Comparison of ENCODE assay signal across 8 cellular contexts in the genomic region with DNA sequence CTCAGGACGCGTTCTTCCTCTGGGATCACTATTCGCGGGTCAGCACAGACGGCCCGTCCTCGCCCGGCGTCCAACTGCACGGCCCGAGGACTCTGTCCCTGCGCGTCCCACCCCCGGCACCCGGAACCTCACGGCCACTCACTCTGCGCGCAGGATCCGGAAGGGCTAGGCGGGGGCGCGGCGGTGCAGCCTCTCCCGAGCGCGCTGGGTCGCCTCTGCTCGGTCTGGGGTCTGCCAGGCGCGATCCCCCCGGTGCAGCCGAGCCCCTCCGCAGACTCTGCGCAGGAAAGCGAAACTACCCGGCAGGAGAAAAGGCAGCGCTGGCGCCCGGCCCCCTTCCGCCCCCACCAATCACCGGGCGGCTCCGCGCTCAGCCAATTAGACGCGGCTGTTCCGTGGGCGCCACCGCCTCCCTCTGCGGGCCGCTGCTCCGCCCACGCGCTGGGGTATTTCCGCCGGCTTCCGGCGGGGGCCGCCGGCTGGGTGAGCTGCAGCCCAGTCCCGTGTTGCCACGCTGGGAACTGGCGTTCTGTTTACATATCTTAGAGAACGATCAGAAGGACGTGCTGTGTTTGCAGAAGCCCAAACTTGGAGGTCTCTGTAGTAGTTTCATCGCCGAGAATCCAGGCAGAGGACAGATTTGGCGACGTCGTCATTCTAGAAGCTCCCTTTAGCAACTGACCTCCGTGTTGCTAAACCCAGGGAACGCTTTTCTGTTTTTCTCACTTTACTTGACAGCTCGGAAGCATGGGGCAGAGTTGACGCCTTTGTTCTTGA. TPM values are rescaled to one million over a fixed set of nuclear protein-coding genes. Genes with fewer than 3 reads are reported as not detected.
A peak's percentile ranks its signal among the peaks of the same experiment; 100 is the strongest.
DNase-seq lines count a peak whose midpoint lies in the region; ATAC-seq and TF ChIP-seq lines count a peak whose summit lies in the region.

A gene (minus strand): TSS at position 296 of the 777 bp plus-strand sequence. CDS start 4,168 bp downstream, outside the sequence.

- H3K27ac ChIP-seq in CD4-positive, alpha-beta T cell (ENCODE audit: low read depth, low read length), result peak within 1 kb of the TSS; percentile 91
- peak within 1 kb of the TSS; percentile 3 for H3K27ac ChIP-seq in ectodermal cell (ENCODE audit: insufficient read depth, low read depth, low read length, poor library complexity, severe bottlenecking)
- peak within 1 kb of the TSS; percentile 96 for H3K27ac ChIP-seq in lower lobe of right lung

- H3K9me3 Mint-ChIP-seq in CD4-positive, alpha-beta T cell, result no peaks in the 10 kb centered on the region
- H3K9me3 Mint-ChIP-seq in activated CD4-positive, alpha-beta memory T cell treated with anti-CD3 and anti-CD28 coated beads for 36 hours, result peaks cover 7% of the 10 kb centered on the region

- H3K27ac Mint-ChIP-seq in CD4-positive, alpha-beta T cell, result no peak within 1 kb of the TSS
- no peak within 1 kb of the TSS for H3K27ac Mint-ChIP-seq in activated CD4-positive, alpha-beta memory T cell treated with anti-CD3 and anti-CD28 coated beads for 36 hours

- no peaks in the 10 kb centered on the region for H3K9me3 ChIP-seq in CD4-positive, alpha-beta T cell (ENCODE audit: control insufficient read depth, low read length)
- H3K9me3 ChIP-seq in ectodermal cell (ENCODE audit: control insufficient read depth, low read length) (no peaks in the 10 kb centered on the region), lower lobe of right lung (no peaks in the 10 kb centered on the region)

- CTCF ChIA-PET in CD4-positive, alpha-beta T cell (lab: Charles Lee), result interaction anchor here (1.2 to 1.8 kb wide), 3 partner anchors 15 to 24 kb away, joined by 3 to 5 read pairs (median 3); no protein-coding TSS in a partner anchor
- CTCF ChIA-PET in activated CD4-positive, alpha-beta memory T cell treated with anti-CD3 and anti-CD28 coated beads for 36 hours (lab: Charles Lee), result interaction anchor here (1.1 to 1.9 kb wide), 3 partner anchors 9 to 141 kb away, joined by 4 to 7 read pairs (median 5); no protein-coding TSS in a partner anchor

- H3K4me1 ChIP-seq in ectodermal cell (ENCODE audit: control insufficient read depth, insufficient read depth, low read length) (peaks cover 7% of the 10 kb centered on the region), lower lobe of right lung (peaks cover 42% of the 10 kb centered on the region)

- H3K36me3 ChIP-seq in ectodermal cell (ENCODE audit: control insufficient read depth, insufficient read depth, low read length) (no peaks in the 10 kb centered on the region), lower lobe of right lung (peaks cover 18% of the 10 kb centered on the region)

- POLR2A ChIA-PET in CD4-positive, alpha-beta T cell (lab: Charles Lee), result interaction anchor here (0.6 to 5.7 kb wide), 20 partner anchors 12 to 666 kb away, joined by 3 to 164 read pairs (median 4); a partner anchor contains a TSS
- POLR2A ChIA-PET in activated CD4-positive, alpha-beta memory T cell treated with anti-CD3 and anti-CD28 coated beads for 36 hours (lab: Charles Lee), result interaction anchor here (0.7 to 4.4 kb wide), 11 partner anchors 9 to 335 kb away, joined by 3 to 31 read pairs (median 4); a partner anchor contains a TSS

- intact Hi-C loops in CD4-positive, alpha-beta T cell (cut with DNase I, micrococcal nuclease), result loop anchor here (1.0 to 10.0 kb wide), 5 partner anchors 8 to 1229 kb away; a partner anchor contains a TSS
- intact Hi-C loops in activated CD4-positive, alpha-beta memory T cell treated with anti-CD3 and anti-CD28 coated beads for 36 hours (cut with micrococcal nuclease), result loop anchor here (1.0 to 5.0 kb wide), 5 partner anchors 8 to 169 kb away; a partner anchor contains a TSS
- intact Hi-C loops in lower lobe of right lung (cut with DNase I), result no loop called here

- H3K4me1 Mint-ChIP-seq in CD4-positive, alpha-beta T cell (ENCODE audit: low read depth), result peaks cover 43% of the 10 kb centered on the region
- peaks cover 39% of the 10 kb centered on the region for H3K4me1 Mint-ChIP-seq in activated CD4-positive, alpha-beta memory T cell treated with anti-CD3 and anti-CD28 coated beads for 36 hours (ENCODE audit: low read depth)

- H3K4me3 ChIP-seq in ectodermal cell (ENCODE audit: insufficient read depth, low read depth, low read length) (peak within 1 kb of the TSS; percentile 76), lower lobe of right lung (peak within 1 kb of the TSS; percentile 76)

- H3K4me3 Mint-ChIP-seq in CD4-positive, alpha-beta T cell, result no peak within 1 kb of the TSS
- no peak within 1 kb of the TSS for H3K4me3 Mint-ChIP-seq in activated CD4-positive, alpha-beta memory T cell treated with anti-CD3 and anti-CD28 coated beads for 36 hours

- peak; percentile 89 to 99 (median 96) for DNase-seq in CD4-positive, alpha-beta T cell
- DNase-seq in NCI-H82 (lab: John Stamatoyannopoulos, UW), result peak; percentile 93
- DNase-seq in activated CD4-positive, alpha-beta memory T cell treated with anti-CD3 and anti-CD28 coated beads for 36 hours, result peak; percentile 97
- peak; percentile 95 for DNase-seq in lower lobe of right lung
- peak; percentile 85 to 99 (median 95) for DNase-seq in stimulated activated CD4-positive, alpha-beta T cell treated with anti-CD3 and anti-CD28 coated beads, TNF-alpha, amount 100 ng/mL, for 1 hour (ENCODE audit: low read depth in 3 of 3, low spot score in 1 of 3)

- no peaks in the 10 kb centered on the region for H3K27me3 Mint-ChIP-seq in CD4-positive, alpha-beta T cell
- H3K27me3 Mint-ChIP-seq in activated CD4-positive, alpha-beta memory T cell treated with anti-CD3 and anti-CD28 coated beads for 36 hours, result no peaks in the 10 kb centered on the region

- H3K27me3 ChIP-seq in CD4-positive, alpha-beta T cell (ENCODE audit: control insufficient read depth, insufficient read depth, low read length), result no peaks in the 10 kb centered on the region
- H3K27me3 ChIP-seq in ectodermal cell (ENCODE audit: control insufficient read depth, insufficient read depth, low read length, poor library complexity, severe bottlenecking) (peaks cover 44% of the 10 kb centered on the region), lower lobe of right lung (ENCODE audit: low read depth) (no peaks in the 10 kb centered on the region)

- no peak for TF ChIP-seq CTCF in CD4-positive, alpha-beta T cell (IDR thresholded peaks at IDR 0.05)
- peak; percentile 35 for TF ChIP-seq CTCF in lower lobe of right lung (IDR thresholded peaks at IDR 0.05)

- peaks cover 24% of the 10 kb centered on the region for H3K36me3 Mint-ChIP-seq in CD4-positive, alpha-beta T cell (ENCODE audit: low read depth)
- H3K36me3 Mint-ChIP-seq in activated CD4-positive, alpha-beta memory T cell treated with anti-CD3 and anti-CD28 coated beads for 36 hours, result peaks cover 17% of the 10 kb centered on the region

- 2% methylated on average over 74 of the region's 74 CpGs for WGBS in ectodermal cell, 2 experiments

- ATAC-seq in CD4-positive, alpha-beta T cell (ENCODE audit: poor library complexity), result peak; percentile 84
- ATAC-seq in GM19397 (IDR thresholded peaks at IDR 0.05; ENCODE audit: unreplicated experiment) (peak; percentile 81), HG03565 (IDR thresholded peaks at IDR 0.05; ENCODE audit: unreplicated experiment) (peak; percentile 70), lower lobe of right lung (peak; percentile 98 to 99)

RNA-seq across cellular contexts. Expression of the gene that starts here (rescaled TPM):
- 10 to 100 TPM; 56.6 to 57.8 TPM for total RNA-seq in CD4-positive, alpha-beta T cell
- total RNA-seq in activated CD4-positive, alpha-beta memory T cell treated with anti-CD3 and anti-CD28 coated beads for 36 hours, result 100 to 1,000 TPM; 309 to 314 TPM
- 44.2 TPM for polyA plus RNA-seq in ectodermal cell (2013, experiment 1 of 4)
- 45.0 TPM for polyA plus RNA-seq in ectodermal cell (2013, experiment 2 of 4)
- polyA plus RNA-seq in ectodermal cell (2013, experiment 3 of 4), result 35.3 TPM
- polyA plus RNA-seq in ectodermal cell (2013, experiment 4 of 4), result 38.4 TPM
- 103 TPM for total RNA-seq in lower lobe of right lung

Comparison
In these comparisons a context has a peak if more than half of its experiments do, and no peak if none do; other contexts are left out.
1. Peak in every context shown above with its lines: DNase-seq, ATAC-seq, H3K4me3 ChIP-seq and H3K27ac ChIP-seq.
2. H3K27ac ChIP-seq: peak in every context shown above with its lines; median percentile 96 in lower lobe of right lung; 91 in CD4-positive, alpha-beta T cell; 3 in ectodermal cell.